1 cellular context compared by ENCODE assay signal in the genomic region with DNA sequence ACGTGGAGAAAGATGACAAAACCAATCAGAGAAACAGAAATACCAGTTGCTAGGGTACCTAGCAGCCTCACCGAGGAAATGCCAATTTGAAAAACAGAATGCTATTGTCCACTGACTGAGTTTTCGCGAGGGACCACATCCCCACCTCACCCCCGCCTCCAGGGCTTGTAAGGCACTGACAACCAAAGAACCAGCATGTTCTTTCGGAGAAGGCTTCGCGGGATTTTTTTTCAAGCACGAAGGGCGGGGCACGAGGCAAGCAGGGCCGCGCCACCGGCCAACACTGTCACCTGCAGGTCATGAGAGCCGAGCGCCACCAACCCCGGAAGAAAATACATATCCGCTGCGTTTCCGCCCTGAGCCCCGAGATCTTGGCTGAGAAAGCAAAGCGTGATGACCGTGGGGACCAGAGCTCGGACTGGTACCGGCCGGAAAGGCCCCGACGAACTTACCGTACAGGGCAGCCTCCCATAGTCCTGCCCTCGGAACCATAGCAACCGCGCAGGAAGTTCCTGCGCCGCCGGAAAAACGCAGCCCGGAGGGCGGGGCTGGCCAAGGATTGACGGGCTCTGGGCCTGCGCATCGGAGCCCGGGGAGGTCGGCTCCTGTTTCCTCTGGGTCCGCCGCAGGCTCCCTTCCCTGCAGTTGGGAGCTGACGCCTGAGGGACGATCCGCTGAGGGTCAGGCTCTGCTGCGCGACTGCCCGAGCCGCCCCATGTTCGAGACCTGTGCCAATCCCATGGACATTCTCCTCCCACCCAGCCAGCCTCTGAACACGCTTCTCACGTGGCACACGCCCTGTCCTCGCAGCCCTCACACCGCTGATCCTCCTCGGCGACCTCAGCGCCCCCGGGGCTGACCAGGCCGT.
TF ChIP-seq lines count a peak whose summit lies in the region.

No MANE protein-coding gene starts in this region.

TF ChIP-seq in SK-N-SH, 30 proteins besides CTCF, POLR2A, EP300 and RAD21 (continued from another document):
- TF ChIP-seq, protein P1, sequence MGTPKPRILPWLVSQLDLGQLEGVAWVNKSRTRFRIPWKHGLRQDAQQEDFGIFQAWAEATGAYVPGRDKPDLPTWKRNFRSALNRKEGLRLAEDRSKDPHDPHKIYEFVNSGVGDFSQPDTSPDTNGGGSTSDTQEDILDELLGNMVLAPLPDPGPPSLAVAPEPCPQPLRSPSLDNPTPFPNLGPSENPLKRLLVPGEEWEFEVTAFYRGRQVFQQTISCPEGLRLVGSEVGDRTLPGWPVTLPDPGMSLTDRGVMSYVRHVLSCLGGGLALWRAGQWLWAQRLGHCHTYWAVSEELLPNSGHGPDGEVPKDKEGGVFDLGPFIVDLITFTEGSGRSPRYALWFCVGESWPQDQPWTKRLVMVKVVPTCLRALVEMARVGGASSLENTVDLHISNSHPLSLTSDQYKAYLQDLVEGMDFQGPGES (IDR thresholded peaks at IDR 0.05; ENCODE audit: low read depth, low read length) = no peak
- peak; percentile 85 for TF ChIP-seq POLR2AphosphoS5 (IDR thresholded peaks at IDR 0.05; ENCODE audit: low read depth, low read length)
- no peak; the same call in 1 of the 2 replicates for TF ChIP-seq USF1 (IDR thresholded peaks at IDR 0.05; ENCODE audit: borderline replicate concordance, low read depth)
- TF ChIP-seq TEAD4 (IDR thresholded peaks at IDR 0.05; ENCODE audit: borderline replicate concordance, insufficient read depth) = no peak
- peak; percentile 85 for TF ChIP-seq MAX (IDR thresholded peaks at IDR 0.05; ENCODE audit: low read depth)
- TF ChIP-seq REST (IDR thresholded peaks at IDR 0.05; ENCODE audit: low read depth, low read length) = no peak
- TF ChIP-seq NFIC (IDR thresholded peaks at IDR 0.05; ENCODE audit: borderline replicate concordance) = no peak
- TF ChIP-seq EZH2phosphoT487 (IDR thresholded peaks at IDR 0.05; ENCODE audit: borderline replicate concordance, low read depth) = no peak
- peak; percentile 91 for TF ChIP-seq RFX5 (IDR thresholded peaks at IDR 0.05; ENCODE audit: low read length)
- TF ChIP-seq GATA2 (CRISPR knock-in tag; IDR thresholded peaks at IDR 0.05) = no peak
- no peak for TF ChIP-seq RXRA (IDR thresholded peaks at IDR 0.05; ENCODE audit: borderline replicate concordance, low read depth)
- peak; percentile 87 for TF ChIP-seq NRF1 (IDR thresholded peaks at IDR 0.05; ENCODE audit: low read depth, low read length)
- TF ChIP-seq SIN3A (IDR thresholded peaks at IDR 0.05; ENCODE audit: borderline replicate concordance, low read depth, low read length) = peak; percentile 92
- TF ChIP-seq FOXM1 (IDR thresholded peaks at IDR 0.05; ENCODE audit: low read depth) = no peak
- peak; percentile 8 for TF ChIP-seq CHD2 (IDR thresholded peaks at IDR 0.05; ENCODE audit: low read length, partially characterized antibody)
- TF ChIP-seq TAF1 (IDR thresholded peaks at IDR 0.05; ENCODE audit: borderline replicate concordance, low read depth, low read length) = peak; percentile 62; the same call in 1 of the 2 replicates
- peak; percentile 10; the same call in 1 of the 2 replicates for TF ChIP-seq ELF1 (IDR thresholded peaks at IDR 0.05)
- no peak for TF ChIP-seq YY1 (IDR thresholded peaks at IDR 0.05; ENCODE audit: low read depth)
- 0 out of 2 replicates have a peak, but pooled peaks have one; percentile 37 for TF ChIP-seq FOXJ3 (CRISPR knock-in tag; IDR thresholded peaks at IDR 0.05)
- TF ChIP-seq FOSL2 (IDR thresholded peaks at IDR 0.05; ENCODE audit: borderline replicate concordance, low read depth) = no peak
- TF ChIP-seq GABPA (IDR thresholded peaks at IDR 0.05; ENCODE audit: low read depth) = peak; percentile 90
- no peak; the same call in 1 of the 2 replicates for TF ChIP-seq RCOR1 (IDR thresholded peaks at IDR 0.05; ENCODE audit: low read length)
